ENCODE assay signal across 1 cellular context in genomic region chr4:7845493-7846124, GRCh38.
TF ChIP-seq lines count a peak whose summit lies in the region.

No MANE protein-coding gene starts in this region.

TF ChIP-seq in GM23338, 12 proteins besides CTCF, POLR2A, EP300 and RAD21 (continued from another document):
- TF ChIP-seq, protein P1, sequence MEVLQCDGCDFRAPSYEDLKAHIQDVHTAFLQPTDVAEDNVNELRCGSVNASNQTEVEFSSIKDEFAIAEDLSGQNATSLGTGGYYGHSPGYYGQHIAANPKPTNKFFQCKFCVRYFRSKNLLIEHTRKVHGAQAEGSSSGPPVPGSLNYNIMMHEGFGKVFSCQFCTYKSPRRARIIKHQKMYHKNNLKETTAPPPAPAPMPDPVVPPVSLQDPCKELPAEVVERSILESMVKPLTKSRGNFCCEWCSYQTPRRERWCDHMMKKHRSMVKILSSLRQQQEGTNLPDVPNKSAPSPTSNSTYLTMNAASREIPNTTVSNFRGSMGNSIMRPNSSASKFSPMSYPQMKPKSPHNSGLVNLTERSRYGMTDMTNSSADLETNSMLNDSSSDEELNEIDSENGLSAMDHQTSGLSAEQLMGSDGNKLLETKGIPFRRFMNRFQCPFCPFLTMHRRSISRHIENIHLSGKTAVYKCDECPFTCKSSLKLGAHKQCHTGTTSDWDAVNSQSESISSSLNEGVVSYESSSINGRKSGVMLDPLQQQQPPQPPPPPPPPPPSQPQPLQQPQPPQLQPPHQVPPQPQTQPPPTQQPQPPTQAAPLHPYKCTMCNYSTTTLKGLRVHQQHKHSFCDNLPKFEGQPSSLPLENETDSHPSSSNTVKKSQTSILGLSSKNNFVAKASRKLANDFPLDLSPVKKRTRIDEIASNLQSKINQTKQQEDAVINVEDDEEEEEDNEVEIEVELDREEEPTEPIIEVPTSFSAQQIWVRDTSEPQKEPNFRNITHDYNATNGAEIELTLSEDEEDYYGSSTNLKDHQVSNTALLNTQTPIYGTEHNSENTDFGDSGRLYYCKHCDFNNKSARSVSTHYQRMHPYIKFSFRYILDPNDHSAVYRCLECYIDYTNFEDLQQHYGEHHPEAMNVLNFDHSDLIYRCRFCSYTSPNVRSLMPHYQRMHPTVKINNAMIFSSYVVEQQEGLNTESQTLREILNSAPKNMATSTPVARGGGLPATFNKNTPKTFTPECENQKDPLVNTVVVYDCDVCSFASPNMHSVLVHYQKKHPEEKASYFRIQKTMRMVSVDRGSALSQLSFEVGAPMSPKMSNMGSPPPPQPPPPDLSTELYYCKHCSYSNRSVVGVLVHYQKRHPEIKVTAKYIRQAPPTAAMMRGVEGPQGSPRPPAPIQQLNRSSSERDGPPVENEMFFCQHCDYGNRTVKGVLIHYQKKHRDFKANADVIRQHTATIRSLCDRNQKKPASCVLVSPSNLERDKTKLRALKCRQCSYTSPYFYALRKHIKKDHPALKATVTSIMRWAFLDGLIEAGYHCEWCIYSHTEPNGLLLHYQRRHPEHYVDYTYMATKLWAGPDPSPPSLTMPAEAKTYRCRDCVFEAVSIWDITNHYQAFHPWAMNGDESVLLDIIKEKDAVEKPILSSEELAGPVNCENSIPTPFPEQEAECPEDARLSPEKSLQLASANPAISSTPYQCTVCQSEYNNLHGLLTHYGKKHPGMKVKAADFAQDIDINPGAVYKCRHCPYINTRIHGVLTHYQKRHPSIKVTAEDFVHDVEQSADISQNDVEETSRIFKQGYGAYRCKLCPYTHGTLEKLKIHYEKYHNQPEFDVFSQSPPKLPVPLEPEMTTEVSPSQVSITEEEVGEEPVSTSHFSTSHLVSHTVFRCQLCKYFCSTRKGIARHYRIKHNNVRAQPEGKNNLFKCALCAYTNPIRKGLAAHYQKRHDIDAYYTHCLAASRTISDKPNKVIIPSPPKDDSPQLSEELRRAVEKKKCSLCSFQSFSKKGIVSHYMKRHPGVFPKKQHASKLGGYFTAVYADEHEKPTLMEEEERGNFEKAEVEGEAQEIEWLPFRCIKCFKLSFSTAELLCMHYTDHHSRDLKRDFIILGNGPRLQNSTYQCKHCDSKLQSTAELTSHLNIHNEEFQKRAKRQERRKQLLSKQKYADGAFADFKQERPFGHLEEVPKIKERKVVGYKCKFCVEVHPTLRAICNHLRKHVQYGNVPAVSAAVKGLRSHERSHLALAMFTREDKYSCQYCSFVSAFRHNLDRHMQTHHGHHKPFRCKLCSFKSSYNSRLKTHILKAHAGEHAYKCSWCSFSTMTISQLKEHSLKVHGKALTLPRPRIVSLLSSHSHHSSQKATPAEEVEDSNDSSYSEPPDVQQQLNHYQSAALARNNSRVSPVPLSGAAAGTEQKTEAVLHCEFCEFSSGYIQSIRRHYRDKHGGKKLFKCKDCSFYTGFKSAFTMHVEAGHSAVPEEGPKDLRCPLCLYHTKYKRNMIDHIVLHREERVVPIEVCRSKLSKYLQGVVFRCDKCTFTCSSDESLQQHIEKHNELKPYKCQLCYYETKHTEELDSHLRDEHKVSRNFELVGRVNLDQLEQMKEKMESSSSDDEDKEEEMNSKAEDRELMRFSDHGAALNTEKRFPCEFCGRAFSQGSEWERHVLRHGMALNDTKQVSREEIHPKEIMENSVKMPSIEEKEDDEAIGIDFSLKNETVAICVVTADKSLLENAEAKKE (CRISPR knock-in tag; IDR thresholded peaks at IDR 0.05): no peak
- TF ChIP-seq CREB1 (CRISPR knock-in tag; IDR thresholded peaks at IDR 0.05; ENCODE audit: low read depth): no peak
- TF ChIP-seq EZH2phosphoT487 (IDR thresholded peaks at IDR 0.05; ENCODE audit: unreplicated experiment): no peak
- TF ChIP-seq EZH2 (IDR thresholded peaks at IDR 0.05; ENCODE audit: low read depth, unreplicated experiment): no peak
- no peak for TF ChIP-seq ETS1 (IDR thresholded peaks at IDR 0.05)
- TF ChIP-seq POLR2AphosphoS5 (IDR thresholded peaks at IDR 0.05; ENCODE audit: low read depth): no peak
